ENCODE assay signal across 1 cellular context in genomic region chrX:119809185-119809666, GRCh38.
TF ChIP-seq lines count a peak whose summit lies in the region.

No MANE protein-coding gene starts in this region.

TF ChIP-seq in K562, 482 proteins besides CTCF, POLR2A, EP300 and RAD21 (continued from another document and continues in another):
- TF ChIP-seq, protein P1, sequence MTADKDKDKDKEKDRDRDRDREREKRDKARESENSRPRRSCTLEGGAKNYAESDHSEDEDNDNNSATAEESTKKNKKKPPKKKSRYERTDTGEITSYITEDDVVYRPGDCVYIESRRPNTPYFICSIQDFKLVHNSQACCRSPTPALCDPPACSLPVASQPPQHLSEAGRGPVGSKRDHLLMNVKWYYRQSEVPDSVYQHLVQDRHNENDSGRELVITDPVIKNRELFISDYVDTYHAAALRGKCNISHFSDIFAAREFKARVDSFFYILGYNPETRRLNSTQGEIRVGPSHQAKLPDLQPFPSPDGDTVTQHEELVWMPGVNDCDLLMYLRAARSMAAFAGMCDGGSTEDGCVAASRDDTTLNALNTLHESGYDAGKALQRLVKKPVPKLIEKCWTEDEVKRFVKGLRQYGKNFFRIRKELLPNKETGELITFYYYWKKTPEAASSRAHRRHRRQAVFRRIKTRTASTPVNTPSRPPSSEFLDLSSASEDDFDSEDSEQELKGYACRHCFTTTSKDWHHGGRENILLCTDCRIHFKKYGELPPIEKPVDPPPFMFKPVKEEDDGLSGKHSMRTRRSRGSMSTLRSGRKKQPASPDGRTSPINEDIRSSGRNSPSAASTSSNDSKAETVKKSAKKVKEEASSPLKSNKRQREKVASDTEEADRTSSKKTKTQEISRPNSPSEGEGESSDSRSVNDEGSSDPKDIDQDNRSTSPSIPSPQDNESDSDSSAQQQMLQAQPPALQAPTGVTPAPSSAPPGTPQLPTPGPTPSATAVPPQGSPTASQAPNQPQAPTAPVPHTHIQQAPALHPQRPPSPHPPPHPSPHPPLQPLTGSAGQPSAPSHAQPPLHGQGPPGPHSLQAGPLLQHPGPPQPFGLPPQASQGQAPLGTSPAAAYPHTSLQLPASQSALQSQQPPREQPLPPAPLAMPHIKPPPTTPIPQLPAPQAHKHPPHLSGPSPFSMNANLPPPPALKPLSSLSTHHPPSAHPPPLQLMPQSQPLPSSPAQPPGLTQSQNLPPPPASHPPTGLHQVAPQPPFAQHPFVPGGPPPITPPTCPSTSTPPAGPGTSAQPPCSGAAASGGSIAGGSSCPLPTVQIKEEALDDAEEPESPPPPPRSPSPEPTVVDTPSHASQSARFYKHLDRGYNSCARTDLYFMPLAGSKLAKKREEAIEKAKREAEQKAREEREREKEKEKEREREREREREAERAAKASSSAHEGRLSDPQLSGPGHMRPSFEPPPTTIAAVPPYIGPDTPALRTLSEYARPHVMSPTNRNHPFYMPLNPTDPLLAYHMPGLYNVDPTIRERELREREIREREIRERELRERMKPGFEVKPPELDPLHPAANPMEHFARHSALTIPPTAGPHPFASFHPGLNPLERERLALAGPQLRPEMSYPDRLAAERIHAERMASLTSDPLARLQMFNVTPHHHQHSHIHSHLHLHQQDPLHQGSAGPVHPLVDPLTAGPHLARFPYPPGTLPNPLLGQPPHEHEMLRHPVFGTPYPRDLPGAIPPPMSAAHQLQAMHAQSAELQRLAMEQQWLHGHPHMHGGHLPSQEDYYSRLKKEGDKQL (CRISPR knock-in tag; IDR thresholded peaks at IDR 0.05; ENCODE audit: borderline replicate concordance) = no peak
- TF ChIP-seq KLF1 (tag; IDR thresholded peaks at IDR 0.05) (0 out of 2 replicates have a peak, but pooled peaks have one; percentile 33), STAG1 (CRISPR knock-in tag; IDR thresholded peaks at IDR 0.05; ENCODE audit: borderline replicate concordance) (no peak), HOXB6 (CRISPR knock-in tag; IDR thresholded peaks at IDR 0.05; ENCODE audit: borderline replicate concordance) (no peak), SREBF2 (CRISPR knock-in tag; IDR thresholded peaks at IDR 0.05) (no peak), ZNF609 (CRISPR knock-in tag; IDR thresholded peaks at IDR 0.05; ENCODE audit: borderline replicate concordance) (no peak), ZNF431 (CRISPR knock-in tag; IDR thresholded peaks at IDR 0.05) (no peak), NR1H2 (CRISPR knock-in tag; IDR thresholded peaks at IDR 0.05) (no peak), YBX1 (IDR thresholded peaks at IDR 0.05) (no peak), KLF10 (CRISPR knock-in tag; IDR thresholded peaks at IDR 0.05) (no peak), U2AF2 (optimal IDR thresholded peaks at IDR 0.05; ENCODE audit: low read depth, low read length) (no peak), SNIP1 (IDR thresholded peaks at IDR 0.05; ENCODE audit: low read depth) (no peak), ZNF232 (CRISPR knock-in tag; IDR thresholded peaks at IDR 0.05) (no peak), ZNF165 (CRISPR knock-in tag; IDR thresholded peaks at IDR 0.05; ENCODE audit: borderline replicate concordance) (no peak), NFATC3 (IDR thresholded peaks at IDR 0.05) (peak; percentile 84; the same call in 1 of the 2 replicates), JUNB (CRISPR knock-in tag; conservative IDR thresholded peaks at IDR 0.05) (peak; percentile 49; the same call in 1 of the 2 replicates), BRF2 (IDR thresholded peaks at IDR 0.05; ENCODE audit: borderline replicate concordance, insufficient read depth, insufficient read length) (no peak), ZNF121 (CRISPR knock-in tag; conservative IDR thresholded peaks at IDR 0.05) (no peak), NFIX (CRISPR knock-in tag; IDR thresholded peaks at IDR 0.05; ENCODE audit: low read depth) (no peak), MTA2 (IDR thresholded peaks at IDR 0.05; ENCODE audit: low read depth) (peak; percentile 73), ZNF717 (CRISPR knock-in tag; IDR thresholded peaks at IDR 0.05) (no peak), TAF15 (IDR thresholded peaks at IDR 0.05; ENCODE audit: low read depth, low read length) (no peak), HDAC1 (IDR thresholded peaks at IDR 0.05) (peak in 1 of 2 experiments; percentile 95; a peak in 2 of 4 replicates), MIER1 (IDR thresholded peaks at IDR 0.05; ENCODE audit: low read depth) (no peak), U2AF1 (optimal IDR thresholded peaks at IDR 0.05; ENCODE audit: low read depth, low read length) (no peak), FOXK2 (conservative IDR thresholded peaks at IDR 0.05 in 1 of 2, IDR thresholded peaks at IDR 0.05 in 1 of 2; ENCODE audit: low read depth in 2 of 2) (peak; percentile 48 to 77; a peak in 3 of 4 replicates), ARID1B (IDR thresholded peaks at IDR 0.05) (peak; percentile 96), TARDBP (IDR thresholded peaks at IDR 0.05) (no peak), ZNF561 (CRISPR knock-in tag; conservative IDR thresholded peaks at IDR 0.05) (no peak), NRF1 (conservative IDR thresholded peaks at IDR 0.05 in 1 of 2, IDR thresholded peaks at IDR 0.05 in 1 of 2) (no peak), CTBP1 (IDR thresholded peaks at IDR 0.05; ENCODE audit: borderline replicate concordance) (peak; percentile 43; the same call in 1 of the 2 replicates), COPS2 (conservative IDR thresholded peaks at IDR 0.05) (no peak), DACH1 (IDR thresholded peaks at IDR 0.05; ENCODE audit: partially characterized antibody) (no peak), ZFP30 (CRISPR knock-in tag; IDR thresholded peaks at IDR 0.05; ENCODE audit: borderline replicate concordance) (no peak)
- TF ChIP-seq, protein P2, sequence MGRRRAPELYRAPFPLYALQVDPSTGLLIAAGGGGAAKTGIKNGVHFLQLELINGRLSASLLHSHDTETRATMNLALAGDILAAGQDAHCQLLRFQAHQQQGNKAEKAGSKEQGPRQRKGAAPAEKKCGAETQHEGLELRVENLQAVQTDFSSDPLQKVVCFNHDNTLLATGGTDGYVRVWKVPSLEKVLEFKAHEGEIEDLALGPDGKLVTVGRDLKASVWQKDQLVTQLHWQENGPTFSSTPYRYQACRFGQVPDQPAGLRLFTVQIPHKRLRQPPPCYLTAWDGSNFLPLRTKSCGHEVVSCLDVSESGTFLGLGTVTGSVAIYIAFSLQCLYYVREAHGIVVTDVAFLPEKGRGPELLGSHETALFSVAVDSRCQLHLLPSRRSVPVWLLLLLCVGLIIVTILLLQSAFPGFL (CRISPR knock-in tag; IDR thresholded peaks at IDR 0.05) = no peak
- TF ChIP-seq, protein P3, sequence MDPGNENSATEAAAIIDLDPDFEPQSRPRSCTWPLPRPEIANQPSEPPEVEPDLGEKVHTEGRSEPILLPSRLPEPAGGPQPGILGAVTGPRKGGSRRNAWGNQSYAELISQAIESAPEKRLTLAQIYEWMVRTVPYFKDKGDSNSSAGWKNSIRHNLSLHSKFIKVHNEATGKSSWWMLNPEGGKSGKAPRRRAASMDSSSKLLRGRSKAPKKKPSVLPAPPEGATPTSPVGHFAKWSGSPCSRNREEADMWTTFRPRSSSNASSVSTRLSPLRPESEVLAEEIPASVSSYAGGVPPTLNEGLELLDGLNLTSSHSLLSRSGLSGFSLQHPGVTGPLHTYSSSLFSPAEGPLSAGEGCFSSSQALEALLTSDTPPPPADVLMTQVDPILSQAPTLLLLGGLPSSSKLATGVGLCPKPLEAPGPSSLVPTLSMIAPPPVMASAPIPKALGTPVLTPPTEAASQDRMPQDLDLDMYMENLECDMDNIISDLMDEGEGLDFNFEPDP (CRISPR knock-in tag; IDR thresholded peaks at IDR 0.05) = no peak
- TF ChIP-seq, protein P4, sequence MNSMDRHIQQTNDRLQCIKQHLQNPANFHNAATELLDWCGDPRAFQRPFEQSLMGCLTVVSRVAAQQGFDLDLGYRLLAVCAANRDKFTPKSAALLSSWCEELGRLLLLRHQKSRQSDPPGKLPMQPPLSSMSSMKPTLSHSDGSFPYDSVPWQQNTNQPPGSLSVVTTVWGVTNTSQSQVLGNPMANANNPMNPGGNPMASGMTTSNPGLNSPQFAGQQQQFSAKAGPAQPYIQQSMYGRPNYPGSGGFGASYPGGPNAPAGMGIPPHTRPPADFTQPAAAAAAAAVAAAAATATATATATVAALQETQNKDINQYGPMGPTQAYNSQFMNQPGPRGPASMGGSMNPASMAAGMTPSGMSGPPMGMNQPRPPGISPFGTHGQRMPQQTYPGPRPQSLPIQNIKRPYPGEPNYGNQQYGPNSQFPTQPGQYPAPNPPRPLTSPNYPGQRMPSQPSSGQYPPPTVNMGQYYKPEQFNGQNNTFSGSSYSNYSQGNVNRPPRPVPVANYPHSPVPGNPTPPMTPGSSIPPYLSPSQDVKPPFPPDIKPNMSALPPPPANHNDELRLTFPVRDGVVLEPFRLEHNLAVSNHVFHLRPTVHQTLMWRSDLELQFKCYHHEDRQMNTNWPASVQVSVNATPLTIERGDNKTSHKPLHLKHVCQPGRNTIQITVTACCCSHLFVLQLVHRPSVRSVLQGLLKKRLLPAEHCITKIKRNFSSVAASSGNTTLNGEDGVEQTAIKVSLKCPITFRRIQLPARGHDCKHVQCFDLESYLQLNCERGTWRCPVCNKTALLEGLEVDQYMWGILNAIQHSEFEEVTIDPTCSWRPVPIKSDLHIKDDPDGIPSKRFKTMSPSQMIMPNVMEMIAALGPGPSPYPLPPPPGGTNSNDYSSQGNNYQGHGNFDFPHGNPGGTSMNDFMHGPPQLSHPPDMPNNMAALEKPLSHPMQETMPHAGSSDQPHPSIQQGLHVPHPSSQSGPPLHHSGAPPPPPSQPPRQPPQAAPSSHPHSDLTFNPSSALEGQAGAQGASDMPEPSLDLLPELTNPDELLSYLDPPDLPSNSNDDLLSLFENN (IDR thresholded peaks at IDR 0.05; ENCODE audit: low read depth in 2 of 2, low read length in 2 of 2) = peak in 1 of 2 experiments; percentile 72; a peak in 2 of 4 replicates
- TF ChIP-seq, protein P5, sequence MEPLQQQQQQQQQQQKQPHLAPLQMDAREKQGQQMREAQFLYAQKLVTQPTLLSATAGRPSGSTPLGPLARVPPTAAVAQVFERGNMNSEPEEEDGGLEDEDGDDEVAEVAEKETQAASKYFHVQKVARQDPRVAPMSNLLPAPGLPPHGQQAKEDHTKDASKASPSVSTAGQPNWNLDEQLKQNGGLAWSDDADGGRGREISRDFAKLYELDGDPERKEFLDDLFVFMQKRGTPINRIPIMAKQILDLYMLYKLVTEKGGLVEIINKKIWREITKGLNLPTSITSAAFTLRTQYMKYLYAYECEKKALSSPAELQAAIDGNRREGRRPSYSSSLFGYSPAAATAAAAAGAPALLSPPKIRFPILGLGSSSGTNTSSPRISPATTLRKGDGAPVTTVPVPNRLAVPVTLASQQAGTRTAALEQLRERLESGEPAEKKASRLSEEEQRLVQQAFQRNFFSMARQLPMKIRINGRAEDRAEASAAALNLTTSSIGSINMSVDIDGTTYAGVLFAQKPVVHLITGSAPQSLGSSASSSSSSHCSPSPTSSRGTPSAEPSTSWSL (CRISPR knock-in tag; IDR thresholded peaks at IDR 0.05; ENCODE audit: borderline replicate concordance) = no peak
- TF ChIP-seq, protein P6, sequence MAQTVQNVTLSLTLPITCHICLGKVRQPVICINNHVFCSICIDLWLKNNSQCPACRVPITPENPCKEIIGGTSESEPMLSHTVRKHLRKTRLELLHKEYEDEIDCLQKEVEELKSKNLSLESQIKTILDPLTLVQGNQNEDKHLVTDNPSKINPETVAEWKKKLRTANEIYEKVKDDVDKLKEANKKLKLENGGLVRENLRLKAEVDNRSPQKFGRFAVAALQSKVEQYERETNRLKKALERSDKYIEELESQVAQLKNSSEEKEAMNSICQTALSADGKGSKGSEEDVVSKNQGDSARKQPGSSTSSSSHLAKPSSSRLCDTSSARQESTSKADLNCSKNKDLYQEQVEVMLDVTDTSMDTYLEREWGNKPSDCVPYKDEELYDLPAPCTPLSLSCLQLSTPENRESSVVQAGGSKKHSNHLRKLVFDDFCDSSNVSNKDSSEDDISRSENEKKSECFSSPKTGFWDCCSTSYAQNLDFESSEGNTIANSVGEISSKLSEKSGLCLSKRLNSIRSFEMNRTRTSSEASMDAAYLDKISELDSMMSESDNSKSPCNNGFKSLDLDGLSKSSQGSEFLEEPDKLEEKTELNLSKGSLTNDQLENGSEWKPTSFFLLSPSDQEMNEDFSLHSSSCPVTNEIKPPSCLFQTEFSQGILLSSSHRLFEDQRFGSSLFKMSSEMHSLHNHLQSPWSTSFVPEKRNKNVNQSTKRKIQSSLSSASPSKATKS (CRISPR knock-in tag; IDR thresholded peaks at IDR 0.05) = no peak
